In the genomic region with DNA sequence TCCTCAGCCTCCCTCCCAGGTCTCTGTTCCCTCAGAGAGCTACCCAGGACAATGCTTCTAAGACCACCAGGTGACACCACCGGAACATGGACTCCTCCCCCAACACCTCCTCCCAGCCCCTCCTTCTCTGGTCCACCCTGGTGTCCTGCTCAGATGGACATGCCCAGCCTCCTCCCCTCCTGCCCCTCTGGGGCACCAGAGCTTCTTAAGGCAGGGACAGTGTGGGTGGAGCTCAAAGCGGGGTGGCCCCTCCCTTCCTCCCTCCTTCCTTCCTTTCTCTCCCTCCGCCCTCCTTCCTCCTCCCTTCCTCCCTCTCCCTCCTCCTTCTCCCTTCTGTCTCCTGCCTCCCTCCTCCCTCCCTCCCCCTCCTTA, we compare ENCODE assay signal across 8 cellular contexts. TPM values are rescaled to one million over a fixed set of nuclear protein-coding genes. Genes with fewer than 3 reads are reported as not detected.
DNase-seq lines count a peak whose midpoint lies in the region; ATAC-seq and TF ChIP-seq lines count a peak whose summit lies in the region.

No MANE protein-coding gene starts in this region.

- no peaks in the 10 kb centered on the region for H3K4me1 ChIP-seq in fibroblast of lung (ENCODE audit: control insufficient read depth, extremely low read depth, insufficient read depth, low read length)

- no peak for ATAC-seq in HG03571 (IDR thresholded peaks at IDR 0.05; ENCODE audit: unreplicated experiment)
- ATAC-seq in HG03095 (IDR thresholded peaks at IDR 0.05; ENCODE audit: unreplicated experiment) = no peak

- no peaks in the 10 kb centered on the region for H4K20me1 ChIP-seq in fibroblast of lung (ENCODE audit: control insufficient read depth, extremely low read depth, insufficient read depth, low read length)

- H3K79me2 ChIP-seq in fibroblast of lung (ENCODE audit: control insufficient read depth, insufficient read depth, low read length) = no peaks in the 10 kb centered on the region

- H3K9ac ChIP-seq in fibroblast of lung (ENCODE audit: insufficient read depth, low read length) = no peak overlapping the region

- H3K27me3 ChIP-seq in fibroblast of lung (ENCODE audit: control insufficient read depth, insufficient read depth, low read length) = no peaks in the 10 kb centered on the region

- no peak overlapping the region for H3K4me2 ChIP-seq in fibroblast of lung (ENCODE audit: extremely low read depth, insufficient read depth, low read length)

- H3K27ac ChIP-seq in fibroblast of lung (ENCODE audit: insufficient read depth, low read length) = no peak overlapping the region

- DNase-seq in ELF-1 (ENCODE audit: low read depth, low spot score) = peak; percentile 69
- peak; percentile 56 for DNase-seq in NCI-H2227 (lab: John Stamatoyannopoulos, UW; ENCODE audit: unreplicated experiment)
- peak; percentile 20 to 50 for DNase-seq in fibroblast of lung (ENCODE audit: low read depth in 2 of 2)
- DNase-seq in occipital lobe (lab: John Stamatoyannopoulos, UW) = peak; percentile 14
- DNase-seq in NCI-H526 (lab: John Stamatoyannopoulos, UW) = no peak
- DNase-seq in SW480 (ENCODE audit: low spot score) = no peak

- H3K36me3 ChIP-seq in fibroblast of lung (ENCODE audit: control insufficient read depth, insufficient read depth, low read length) = no peaks in the 10 kb centered on the region

- H3K4me3 ChIP-seq in fibroblast of lung (replicated peaks in 1 of 4; ENCODE audit: control extremely low read depth in 1 of 4, insufficient read depth in 1 of 4, low read depth in 3 of 4, low read length in 4 of 4) = no peak overlapping the region

- no peak for TF ChIP-seq CTCF in fibroblast of lung (conservative IDR thresholded peaks at IDR 0.05 in 1 of 2, IDR thresholded peaks at IDR 0.05 in 1 of 2; ENCODE audit: low read depth in 1 of 2, low read length in 2 of 2)

- no peaks in the 10 kb centered on the region for H3K9me3 ChIP-seq in fibroblast of lung (ENCODE audit: control insufficient read depth, insufficient read depth, low read depth, low read length)

- no peak overlapping the region for H2AFZ ChIP-seq in fibroblast of lung (ENCODE audit: low read length)

RNA-seq across cellular contexts. Expression of a gene that starts 22.7 kb away (rescaled TPM):
- total RNA-seq in fibroblast of lung (0.77 and 0.99 TPM in 2 replicates), occipital lobe (0.47 TPM)
- 0.20 and 0.50 TPM in 2 replicates for polyA plus RNA-seq in fibroblast of lung
- 0.20 and 0.38 TPM in 2 replicates for polyA plus RNA-seq in fibroblast of lung (2012)
- polyA minus RNA-seq in fibroblast of lung (ENCODE audit: low replicate concordance) = not detected in 2 replicates

RNA-seq across cellular contexts. Expression of a gene that starts 59.1 kb away (rescaled TPM):
- total RNA-seq in fibroblast of lung = 4.6 and 5.4 TPM in 2 replicates
- polyA plus RNA-seq in fibroblast of lung = 1.3 and 1.7 TPM in 2 replicates
- polyA plus RNA-seq in fibroblast of lung (2012) = 0.47 and 0.99 TPM in 2 replicates
- polyA minus RNA-seq in fibroblast of lung (ENCODE audit: low replicate concordance) = not detected in 2 replicates
- total RNA-seq in occipital lobe = 1.4 TPM

Comparison
In these comparisons a context has a peak if more than half of its experiments do, and no peak if none do; other contexts are left out.
1. DNase-seq: peak in ELF-1 (single experiment), NCI-H2227 (single experiment), fibroblast of lung (2 of 2) and occipital lobe (single experiment); none in NCI-H526 (0 of 2) and SW480 (single experiment).